In genomic region chr5:3446410-3446809, GRCh38 we compare ENCODE assay signal across 24 cellular contexts.
DNase-seq lines count a peak whose midpoint lies in the region; ATAC-seq, FAIRE-seq and TF ChIP-seq lines count a peak whose summit lies in the region.
"Had no signal": no experiment of that assay in that cellular context is flagged by ENCODE, and none has a peak within 500 bp of the region (broad histone marks: within the 10 kb centered on the region; RNA-seq: fewer than 3 reads in every experiment).

No MANE protein-coding gene starts in this region.

- DNase-seq in GM12878 (ENCODE audit: low read depth, low spot score) = no peak
- DNase-seq in neuronal stem cell (ENCODE audit: low spot score) = no peak
- no peak for DNase-seq in NK-92 treated with Interleukin-12 subunit alpha and Interleukin-12 subunit beta, amount 100 ng/mL, for 24 hours (lab: John Stamatoyannopoulos, UW)
- no peak for DNase-seq in left lung
- DNase-seq in NCI-H82 (lab: John Stamatoyannopoulos, UW) = no peak
- DNase-seq: 8988T; ACHN; BE2C; C1 segment of cervical spinal cord; CD4-positive, alpha-beta memory T cell; CD4-positive, CD25-positive, alpha-beta regulatory T cell; CD8-positive, alpha-beta memory T cell; COR-L47; DMS 273 treated with DMSO at 0.1 percent for 48 hours; DMS153; DMS53; DMS79; DND-41; EL; GDM1 had no signal

- FAIRE-seq in GM12878 (lab: Jason Lieb, UNC) = peak; percentile 59
- FAIRE-seq: A204.1, GM19239 had no signal

- no peaks in the 10 kb centered on the region for H3K9me3 ChIP-seq in HEK293 (ENCODE audit: control insufficient read depth, insufficient read depth, low read depth, low read length)
- no peaks in the 10 kb centered on the region; the same call in 2 of the 3 replicates for H3K9me3 ChIP-seq in GM12878 (replicated peaks; ENCODE audit: control insufficient read depth, insufficient read depth, low read length)
- H3K9me3 ChIP-seq in neuronal stem cell (replicated peaks in 1 of 2; ENCODE audit: control insufficient read depth in 2 of 2, insufficient read depth in 1 of 2, low read depth in 1 of 2, low read length in 2 of 2) = peaks cover 0 to 4% of the 10 kb centered on the region in 2 donors
- peaks cover 0 to 12% of the 10 kb centered on the region in 2 donors for H3K9me3 ChIP-seq in left lung
- H3K9me3 ChIP-seq: BE2C had no signal

- no TSS peak for BruUV-seq in GM12878 (replicated peaks; lab: Mats Ljungman, UMichigan)

- whole genome bisulfite sequencing in GM12878 (ENCODE audit: insufficient coverage, insufficient replicate concordance, low lambda C conversion rate, missing lambda C conversion rate) = 61% methylated on average over 3 of the region's 3 CpGs
- WGBS in neuronal stem cell (ENCODE audit: extremely low coverage in 2 of 2, insufficient read length in 2 of 2, insufficient replicate concordance in 1 of 2), 2 donors = 100% methylated on average over 1 of the region's 3 CpGs; no CpG with 5 or more reads in 1 of the 2 donors

- RAD21 ChIA-PET in GM12878 (lab: Charles Lee; ENCODE audit: unreplicated experiment) = no interaction called here

- CTCF ChIA-PET in HEK293 (lab: Yijun Ruan, JAX) = no interaction called here
- CTCF ChIA-PET in GM12878 (lab: Yijun Ruan, JAX) = no interaction called here

- no peak overlapping the region for H2BK15ac ChIP-seq in neuronal stem cell (ENCODE audit: low read length)

- no peak overlapping the region for H3K18ac ChIP-seq in neuronal stem cell (ENCODE audit: low read length)

- POLR2A ChIA-PET in HEK293 (lab: Yijun Ruan, JAX) = no interaction called here
- POLR2A ChIA-PET in GM12878 (lab: Charles Lee) = no interaction called here

- no peak overlapping the region for H3K14ac ChIP-seq in neuronal stem cell (ENCODE audit: low read length)

- H3K4ac ChIP-seq in neuronal stem cell (ENCODE audit: low read length) = no peak overlapping the region

- no peaks in the 10 kb centered on the region for H4K20me1 ChIP-seq in GM12878 (ENCODE audit: control insufficient read depth, insufficient read depth)
- H4K20me1 ChIP-seq: BLaER1 had no signal

- TF ChIP-seq POLR2A in GM12878 (IDR thresholded peaks at IDR 0.05; ENCODE audit: low read depth, low read length) = no peak

- H2AFZ ChIP-seq in GM12878 (ENCODE audit: control insufficient read depth, low read depth, low read length) (no peak overlapping the region), neuronal stem cell (ENCODE audit: low read length) (no peak overlapping the region)

- no peak for TF ChIP-seq CTCF in HEK293 (tag by site-specific recombination; IDR thresholded peaks at IDR 0.05)
- TF ChIP-seq CTCF in GM12878 (IDR thresholded peaks at IDR 0.05 in 2 of 3, conservative IDR thresholded peaks at IDR 0.05 in 1 of 3; ENCODE audit: control insufficient read depth in 2 of 3, extremely low read depth in 1 of 3, insufficient read depth in 1 of 3, low read depth in 3 of 3, low read length in 3 of 3) = no peak
- no peak for TF ChIP-seq CTCF in left lung (IDR thresholded peaks at IDR 0.05)

- H2BK120ac ChIP-seq in neuronal stem cell (ENCODE audit: low read depth, low read length) = no peak overlapping the region

- H3K4me2 ChIP-seq in GM12878 (ENCODE audit: control insufficient read depth, insufficient read depth) (no peak overlapping the region), neuronal stem cell (ENCODE audit: insufficient read depth, low read length, poor library complexity, severe bottlenecking) (no peak overlapping the region)
- H3K4me2 ChIP-seq: BLaER1 had no signal

- H3K4me1 ChIP-seq in HEK293 (ENCODE audit: control insufficient read depth, insufficient read depth, low read length) (no peaks in the 10 kb centered on the region), GM12878 (ENCODE audit: control insufficient read depth, insufficient read depth, low read length) (no peaks in the 10 kb centered on the region), neuronal stem cell (ENCODE audit: control insufficient read depth in 2 of 2, insufficient read depth in 1 of 2, low read depth in 1 of 2, low read length in 2 of 2) (no peaks in the 10 kb centered on the region), left lung (no peaks in the 10 kb centered on the region)
- H3K4me1 ChIP-seq: BE2C had no signal

- intact Hi-C loops in GM12878 (cut with micrococcal nuclease; ENCODE audit: unreplicated experiment) (no loop called here), left lung (cut with DNase I) (no loop called here)

- H3K27ac ChIP-seq in HEK293 (ENCODE audit: extremely low read depth, low read depth, low read length) (no peak overlapping the region), GM12878 (ENCODE audit: control insufficient read depth, insufficient read depth) (no peak overlapping the region), neuronal stem cell (replicated peaks; ENCODE audit: low read length) (no peak overlapping the region), left lung (no peak overlapping the region)
- H3K27ac ChIP-seq: BLaER1 had no signal

- H3K4me3 ChIP-seq in HEK293 (ENCODE audit: low read depth, low read length) = no peak overlapping the region
- H3K4me3 ChIP-seq in GM12878 = no peak overlapping the region
- peak overlapping the region in 1 of 2 donors; percentile 69 for H3K4me3 ChIP-seq in neuronal stem cell (ENCODE audit: low read length in 2 of 2)
- H3K4me3 ChIP-seq in left lung = no peak overlapping the region
- H3K4me3 ChIP-seq: BLaER1 had no signal

- H3K9ac ChIP-seq in GM12878 (ENCODE audit: control insufficient read depth, insufficient read depth, low read length) (no peak overlapping the region), neuronal stem cell (ENCODE audit: low read depth, low read length, poor library complexity) (peak overlapping the region; percentile 64)
- H3K9ac ChIP-seq: BLaER1 had no signal

- H4K8ac ChIP-seq in neuronal stem cell (ENCODE audit: low read depth, low read length) = no peak overlapping the region

- in situ Hi-C loops in GM12878 (cut with MboI) = no loop called here

- H3K79me2 ChIP-seq in GM12878 (ENCODE audit: control insufficient read depth, insufficient read depth, low read length) = no peaks in the 10 kb centered on the region

- peak overlapping the region; percentile 17 for H3K23ac ChIP-seq in neuronal stem cell (ENCODE audit: low read depth, low read length, poor library complexity)

- no peaks in the 10 kb centered on the region for H3K27me3 ChIP-seq in GM12878 (replicated peaks in 1 of 2; ENCODE audit: control insufficient read depth in 2 of 2, insufficient read depth in 2 of 2, low read length in 1 of 2)
- H3K27me3 ChIP-seq in neuronal stem cell (ENCODE audit: control insufficient read depth in 3 of 3, insufficient read depth in 3 of 3, low read depth in 1 of 3, low read length in 3 of 3) = no peaks in the 10 kb centered on the region
- H3K27me3 ChIP-seq in left lung = no peaks in the 10 kb centered on the region
- H3K27me3 ChIP-seq: BE2C, BLaER1 had no signal

- TF ChIP-seq RAD21 in GM12878 (IDR thresholded peaks at IDR 0.05; ENCODE audit: insufficient read depth, low read depth, low read length) = no peak

- H2BK5ac ChIP-seq in neuronal stem cell (ENCODE audit: low read length) = no peak overlapping the region

- ATAC-seq in GM12878 = no peak
- no peak for ATAC-seq in left lung

- H2AK5ac ChIP-seq in neuronal stem cell (ENCODE audit: low read depth, low read length) = no peak overlapping the region

- H2BK12ac ChIP-seq in neuronal stem cell (ENCODE audit: low read length) = no peak overlapping the region

- H3K36me3 ChIP-seq in HEK293 (ENCODE audit: control insufficient read depth in 2 of 2, insufficient read depth in 1 of 2, low read length in 2 of 2) (no peaks in the 10 kb centered on the region; a peak in 1 of 3 replicates), GM12878 (ENCODE audit: control insufficient read depth in 2 of 2, insufficient read depth in 2 of 2, low read length in 1 of 2) (no peaks in the 10 kb centered on the region), neuronal stem cell (replicated peaks in 1 of 2; ENCODE audit: control insufficient read depth in 2 of 2, insufficient read depth in 2 of 2, low read length in 2 of 2) (no peaks in the 10 kb centered on the region), left lung (no peaks in the 10 kb centered on the region)
- H3K36me3 ChIP-seq: BE2C, BLaER1 had no signal

- SMC1A ChIA-PET in GM12878 (lab: Charles Lee; ENCODE audit: uncharacterized antibody, unreplicated experiment) = no interaction called here

- TF ChIP-seq EP300 in GM12878 (IDR thresholded peaks at IDR 0.05; ENCODE audit: borderline replicate concordance in 1 of 2, control insufficient read depth in 1 of 2, low read depth in 2 of 2, low read length in 2 of 2) = no peak

- H3K79me1 ChIP-seq in neuronal stem cell (ENCODE audit: low read depth, low read length) = no peaks in the 10 kb centered on the region

- no peak overlapping the region for H4K91ac ChIP-seq in neuronal stem cell (ENCODE audit: low read depth, low read length, poor library complexity)

TF ChIP-seq in HEK293, 187 proteins besides CTCF, POLR2A, EP300 and RAD21 (continues in another document):
- TF ChIP-seq HOXD13 (CRISPR knock-in tag; IDR thresholded peaks at IDR 0.05; ENCODE audit: borderline replicate concordance) (no peak), ZNF707 (tag by site-specific recombination; IDR thresholded peaks at IDR 0.05) (peak; percentile 51; the same call in 1 of the 2 replicates), ZBTB7A (tag by site-specific recombination; IDR thresholded peaks at IDR 0.05; ENCODE audit: low read depth) (peak; percentile 8; the same call in 1 of the 2 replicates), ZNF311 (tag by site-specific recombination; IDR thresholded peaks at IDR 0.05; ENCODE audit: borderline replicate concordance) (peak; percentile 13; the same call in 1 of the 2 replicates), ZNF776 (tag by site-specific recombination; IDR thresholded peaks at IDR 0.05; ENCODE audit: borderline replicate concordance) (0 out of 2 replicates have a peak, but pooled peaks have one; percentile 40), ZNF274 (IDR thresholded peaks at IDR 0.05; ENCODE audit: low read length) (no peak), ZNF274 (tag by site-specific recombination; IDR thresholded peaks at IDR 0.05; ENCODE audit: borderline replicate concordance) (peak; percentile 22; the same call in 1 of the 2 replicates)

TF ChIP-seq in GM12878, 131 proteins besides CTCF, POLR2A, EP300 and RAD21:
- TF ChIP-seq CHD2 (IDR thresholded peaks at IDR 0.05; ENCODE audit: borderline replicate concordance, low read depth, low read length) (no peak), NKRF (conservative IDR thresholded peaks at IDR 0.05) (no peak)
TF ChIP-seq in GM12878: peak in this region for 0.
